18 cellular contexts compared by ENCODE assay signal in genomic region chr3:48423883-48424695, GRCh38. TPM values are rescaled to one million over a fixed set of nuclear protein-coding genes. Genes with fewer than 3 reads are reported as not detected.
DNase-seq lines count a peak whose midpoint lies in the region; ATAC-seq and TF ChIP-seq lines count a peak whose summit lies in the region.
"Had no signal": no experiment of that assay in that cellular context is flagged by ENCODE, and none has a peak within 500 bp of the region (broad histone marks: within the 10 kb centered on the region; RNA-seq: fewer than 3 reads in every experiment).

No MANE protein-coding gene starts in this region.

- peaks cover 0 to 26% of the 10 kb centered on the region in 2 donors for H3K36me3 ChIP-seq in vagina
- no peaks in the 10 kb centered on the region for H3K36me3 ChIP-seq in Karpas-422 (ENCODE audit: insufficient read depth, low read length)

- H3K4me1 Mint-ChIP-seq in dendritic cell treated with granulocyte-macrophage colony-stimulating factor and Interleukin-4, amounts not matched to agents 40 ng/mL and 50 ng/mL, for 4 days (ENCODE audit: low read depth) = no peaks in the 10 kb centered on the region
- H3K4me1 Mint-ChIP-seq in neural crest cell = peaks cover 42% of the 10 kb centered on the region
- H3K4me1 Mint-ChIP-seq: CD8-positive, alpha-beta memory T cell had no signal

- peak overlapping the region; percentile 9 for H3K27ac Mint-ChIP-seq in dendritic cell treated with granulocyte-macrophage colony-stimulating factor and Interleukin-4, amounts not matched to agents 40 ng/mL and 50 ng/mL, for 4 days
- H3K27ac Mint-ChIP-seq in neural crest cell (ENCODE audit: unreplicated experiment) = no peak overlapping the region
- H3K27ac Mint-ChIP-seq: memory B cell had no signal

- TF ChIP-seq CTCF in neural crest cell (conservative IDR thresholded peaks at IDR 0.05) = no peak
- no peak for TF ChIP-seq CTCF in vagina (IDR thresholded peaks at IDR 0.05)
- no peak for TF ChIP-seq CTCF in omental fat pad (IDR thresholded peaks at IDR 0.05)

- no peak overlapping the region for H3K9ac ChIP-seq in Karpas-422 (ENCODE audit: low read length)

- no peak overlapping the region for H3K4me3 Mint-ChIP-seq in dendritic cell treated with granulocyte-macrophage colony-stimulating factor and Interleukin-4, amounts not matched to agents 40 ng/mL and 50 ng/mL, for 4 days
- peak overlapping the region; percentile 83 for H3K4me3 Mint-ChIP-seq in neural crest cell
- H3K4me3 Mint-ChIP-seq: memory B cell had no signal

- H3K27me3 ChIP-seq in right cardiac atrium (ENCODE audit: control insufficient read depth, insufficient read depth) (no peaks in the 10 kb centered on the region), vagina (no peaks in the 10 kb centered on the region), Karpas-422 (ENCODE audit: low read length) (no peaks in the 10 kb centered on the region)

- H3K4me1 ChIP-seq in right cardiac atrium (ENCODE audit: control insufficient read depth, insufficient read depth, low read length) (peaks cover 15% of the 10 kb centered on the region), vagina (peaks cover 73% of the 10 kb centered on the region), Karpas-422 (ENCODE audit: low read length) (peaks cover 35% of the 10 kb centered on the region)

- no peaks in the 10 kb centered on the region for H3K9me3 Mint-ChIP-seq in dendritic cell treated with granulocyte-macrophage colony-stimulating factor and Interleukin-4, amounts not matched to agents 40 ng/mL and 50 ng/mL, for 4 days
- no peaks in the 10 kb centered on the region for H3K9me3 Mint-ChIP-seq in neural crest cell
- H3K9me3 Mint-ChIP-seq: CD8-positive, alpha-beta memory T cell; memory B cell had no signal

- peaks cover 19% of the 10 kb centered on the region for H3K27me3 Mint-ChIP-seq in dendritic cell treated with granulocyte-macrophage colony-stimulating factor and Interleukin-4, amounts not matched to agents 40 ng/mL and 50 ng/mL, for 4 days
- H3K27me3 Mint-ChIP-seq in neural crest cell (ENCODE audit: low read depth) = no peaks in the 10 kb centered on the region

- peak in 2 of 3 donors; percentile 60 to 74 for DNase-seq in right cardiac atrium
- DNase-seq in Right ventricle myocardium superior = no peak
- DNase-seq in neural crest cell (ENCODE audit: low read depth, low spot score) = no peak
- DNase-seq in vagina (ENCODE audit: extremely low spot score in 2 of 2) = no peak
- DNase-seq in Karpas-422 = no peak
- DNase-seq in omental fat pad (ENCODE audit: low spot score) = no peak
- DNase-seq: activated CD4-positive, CD25-positive, alpha-beta regulatory T cell; activated CD8-positive, alpha-beta memory T cell treated with anti-CD3 and anti-CD28 coated beads for 24 hours; CD8-positive, alpha-beta memory T cell; DND-41; NCI-H1417; occipital lobe; small intestine had no signal

- H3K79me2 ChIP-seq in Karpas-422 (ENCODE audit: low read length) = peaks cover 55% of the 10 kb centered on the region

- no peak overlapping the region for H3K4me3 ChIP-seq in right cardiac atrium (ENCODE audit: low read length)
- no peak overlapping the region for H3K4me3 ChIP-seq in vagina
- H3K4me3 ChIP-seq in Karpas-422 (ENCODE audit: low read length) = no peak overlapping the region

- H2AFZ ChIP-seq in Karpas-422 (ENCODE audit: low read length) = no peak overlapping the region

- no peak for TF ChIP-seq POLR2A in vagina (IDR thresholded peaks at IDR 0.05)

- no peak for ATAC-seq in right cardiac atrium
- no peak for ATAC-seq in Right ventricle myocardium superior (ENCODE audit: poor library complexity)
- no peak for ATAC-seq in GM21786 (IDR thresholded peaks at IDR 0.05; ENCODE audit: unreplicated experiment)
- ATAC-seq in omental fat pad (ENCODE audit: low FRiP score) = no peak
- ATAC-seq: Right ventricle myocardium inferior had no signal

- intact Hi-C loops in right cardiac atrium (cut with DNase I) = no loop called here
- intact Hi-C loops in Right ventricle myocardium superior (cut with DNase I) = no loop called here
- intact Hi-C loops in dendritic cell treated with granulocyte-macrophage colony-stimulating factor and Interleukin-4, amounts not matched to agents 40 ng/mL and 50 ng/mL, for 4 days (cut with micrococcal nuclease) = no loop called here
- intact Hi-C loops in vagina (cut with DNase I) = no loop called here

- H3K27ac ChIP-seq in right cardiac atrium (ENCODE audit: low read length) = no peak overlapping the region
- H3K27ac ChIP-seq in vagina = peak overlapping the region; percentile 85
- H3K27ac ChIP-seq in Karpas-422 (ENCODE audit: low read length) = no peak overlapping the region

- no peaks in the 10 kb centered on the region for H3K36me3 Mint-ChIP-seq in dendritic cell treated with granulocyte-macrophage colony-stimulating factor and Interleukin-4, amounts not matched to agents 40 ng/mL and 50 ng/mL, for 4 days (ENCODE audit: low read depth)
- peaks cover 2% of the 10 kb centered on the region for H3K36me3 Mint-ChIP-seq in neural crest cell (ENCODE audit: low read depth)
- H3K36me3 Mint-ChIP-seq: CD8-positive, alpha-beta memory T cell; memory B cell had no signal

- H3K4me2 ChIP-seq in Karpas-422 (ENCODE audit: low read depth, low read length, poor library complexity, severe bottlenecking) = no peak overlapping the region

- no peaks in the 10 kb centered on the region for H4K20me1 ChIP-seq in Karpas-422 (ENCODE audit: insufficient read depth, low read depth, low read length)

- H3K9me3 ChIP-seq in right cardiac atrium (ENCODE audit: control insufficient read depth, low read length) = no peaks in the 10 kb centered on the region
- H3K9me3 ChIP-seq in vagina = no peaks in the 10 kb centered on the region
- H3K9me3 ChIP-seq in Karpas-422 (ENCODE audit: low read length) = no peaks in the 10 kb centered on the region

- 83% methylated on average over 27 of the region's 27 CpGs for WGBS in right cardiac atrium

- H3K9me2 ChIP-seq in Karpas-422 (replicated peaks; ENCODE audit: insufficient read depth, low read length) = no peaks in the 10 kb centered on the region

RNA-seq across cellular contexts. Expression of gene PLXNB1, which starts 5.8 kb away (rescaled TPM):
- total RNA-seq in right cardiac atrium (10 to 100 TPM; 49.4 to 84.5 (median 55.0) TPM), Right ventricle myocardium superior (51.3 TPM), neural crest cell (161 and 180 TPM in 2 replicates), vagina (257 TPM), omental fat pad (10 to 100 TPM; 66.7 to 91.3 (median 77.1) TPM)
- polyA plus RNA-seq in right cardiac atrium = 52.7 TPM
- 34.0 and 48.3 TPM in 2 replicates for total RNA-seq in Karpas-422 (2014; rRNA removed; shearing (Covaris generic); ENCODE audit: low replicate concordance)

RNA-seq across cellular contexts. Expression of gene CCDC51, which starts 15.8 kb away (rescaled TPM):
- total RNA-seq in right cardiac atrium (10 to 100 TPM in 3 of 4 donors, 1 to 10 TPM in 1; 8.7 to 11.5 (median 11.1) TPM), Right ventricle myocardium superior (11.9 TPM), neural crest cell (12.4 TPM in 2 replicates), vagina (11.5 TPM), omental fat pad (10 to 100 TPM; 11.6 to 15.1 (median 13.6) TPM)
- polyA plus RNA-seq in right cardiac atrium = 11.2 TPM
- 22.0 and 28.3 TPM in 2 replicates for total RNA-seq in Karpas-422 (2014; rRNA removed; shearing (Covaris generic); ENCODE audit: low replicate concordance)

RNA-seq across cellular contexts. Expression of gene TMA7, which starts 16.0 kb away (rescaled TPM):
- total RNA-seq in right cardiac atrium (100 to 1,000 TPM; 187 to 270 (median 216) TPM), Right ventricle myocardium superior (237 TPM), neural crest cell (309 and 318 TPM in 2 replicates), vagina (251 TPM), omental fat pad (100 to 1,000 TPM; 239 to 266 (median 255) TPM)
- 526 TPM for polyA plus RNA-seq in right cardiac atrium
- 300 and 483 TPM in 2 replicates for total RNA-seq in Karpas-422 (2014; rRNA removed; shearing (Covaris generic); ENCODE audit: low replicate concordance)

RNA-seq across cellular contexts. Expression of gene ATRIP, which starts 22.4 kb away (rescaled TPM):
- 1 to 10 TPM; 4.0 to 5.2 (median 4.3) TPM for total RNA-seq in right cardiac atrium
- polyA plus RNA-seq in right cardiac atrium = 3.5 TPM
- 3.2 TPM for total RNA-seq in Right ventricle myocardium superior
- total RNA-seq in neural crest cell = 21.8 and 22.1 TPM in 2 replicates
- 13.8 TPM for total RNA-seq in vagina
- total RNA-seq in Karpas-422 (2014; rRNA removed; shearing (Covaris generic); ENCODE audit: low replicate concordance) = 7.3 and 10.9 TPM in 2 replicates
- total RNA-seq in omental fat pad = 1 to 10 TPM; 4.0 to 6.5 (median 5.5) TPM

RNA-seq across cellular contexts. Expression of gene FBXW12, which starts 52.1 kb away (rescaled TPM):
- total RNA-seq in right cardiac atrium (not detected), Right ventricle myocardium superior (not detected), neural crest cell (0.44 and 0.68 TPM in 2 replicates), vagina (not detected), omental fat pad (not detected)
- polyA plus RNA-seq in right cardiac atrium = not detected
- total RNA-seq in Karpas-422 (2014; rRNA removed; shearing (Covaris generic); ENCODE audit: low replicate concordance) = not detected in 2 replicates
- total RNA-seq: CD8-positive, alpha-beta memory T cell; Right ventricle myocardium inferior; T-helper 2 cell treated with Interferon-gamma antibody and Interleukin-4, amounts not matched to agents 100 ng/mL and 5 ng/mL, for 36 hours had no signal
- polyA plus RNA-seq: CD8-positive, alpha-beta memory T cell; small intestine had no signal

Comparison
In these comparisons a context has a peak if more than half of its experiments do, and no peak if none do; other contexts are left out.
1. DNase-seq: peak in right cardiac atrium (2 of 3); none in Right ventricle myocardium superior (single experiment), neural crest cell (single experiment), vagina (0 of 2), Karpas-422 (single experiment) and omental fat pad (single experiment).